Comparison of ENCODE assay signal across 19 cellular contexts in the genomic region with DNA sequence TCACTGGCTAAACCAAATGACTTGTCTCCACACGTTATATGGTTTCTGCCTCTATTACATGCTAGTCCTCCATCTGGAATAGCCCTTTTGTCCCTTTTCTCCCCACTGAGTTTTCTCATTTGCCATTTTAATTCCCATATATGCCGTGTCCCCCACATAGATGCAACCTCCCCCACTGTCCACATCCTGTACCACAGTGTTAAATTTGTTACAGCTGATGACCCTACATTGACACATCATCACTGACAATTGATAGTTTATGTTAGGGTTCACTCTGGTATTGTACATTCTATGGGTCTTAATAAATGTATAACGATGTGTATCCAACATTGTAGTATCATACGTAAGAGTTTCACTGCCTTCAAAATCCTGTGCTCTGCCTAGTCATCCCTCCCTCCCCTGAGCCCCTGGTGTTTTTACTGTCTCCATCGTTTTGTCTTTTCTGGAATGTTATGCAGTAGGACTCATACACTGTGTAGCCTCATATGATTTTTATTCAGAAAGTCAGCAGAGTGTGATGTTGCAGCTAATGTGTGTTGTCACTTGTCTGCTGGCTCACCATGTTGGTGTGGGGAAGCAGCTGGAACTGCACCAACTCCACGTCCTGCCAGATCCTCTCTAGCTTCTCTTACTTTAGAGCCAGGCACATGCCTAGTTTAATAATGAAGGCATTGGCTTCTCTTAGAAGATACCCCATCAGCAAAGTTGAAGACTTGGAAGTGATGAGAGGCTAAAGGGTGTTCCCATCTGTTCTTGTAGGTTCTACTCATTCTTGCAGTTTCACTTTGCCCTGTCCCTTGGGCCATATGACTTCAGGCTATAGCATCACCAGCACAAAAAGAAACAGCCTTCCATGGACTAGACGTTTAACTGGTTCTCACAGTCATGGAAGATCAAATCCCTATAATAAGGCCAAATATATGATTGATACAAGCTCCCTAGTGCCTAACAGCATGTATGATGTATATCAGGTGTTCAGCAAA. TPM values are rescaled to one million over a fixed set of nuclear protein-coding genes. Genes with fewer than 3 reads are reported as not detected.
DNase-seq lines count a peak whose midpoint lies in the region; ATAC-seq and TF ChIP-seq lines count a peak whose summit lies in the region.
"Had no signal": no experiment of that assay in that cellular context is flagged by ENCODE, and none has a peak within 500 bp of the region (broad histone marks: within the 10 kb centered on the region; RNA-seq: fewer than 3 reads in every experiment).

No MANE protein-coding gene starts in this region.

- H3K4me2 ChIP-seq in GM23338, result no peak overlapping the region
- H3K4me2 ChIP-seq: BLaER1 treated with 17β-estradiol and CSF1 and Interleukin-3, amounts not matched to agents 10 nM and 100 nM; KMS-11 had no signal

- H3K4me3 Mint-ChIP-seq in GM23338 (no peak overlapping the region), glutamatergic neuron (ENCODE audit: unreplicated experiment) (no peak overlapping the region)
- H3K4me3 Mint-ChIP-seq: CD4-positive, alpha-beta memory T cell had no signal

- no peaks in the 10 kb centered on the region; the same call in 1 of the 2 replicates for H3K36me3 ChIP-seq in GM23338 (ENCODE audit: insufficient read depth)
- H3K36me3 ChIP-seq in SJCRH30, result no peaks in the 10 kb centered on the region
- H3K36me3 ChIP-seq: Peyer's patch had no signal

- peaks cover 20% of the 10 kb centered on the region for H3K36me3 Mint-ChIP-seq in GM23338 (ENCODE audit: low read depth)
- H3K36me3 Mint-ChIP-seq in glutamatergic neuron (ENCODE audit: unreplicated experiment), result no peaks in the 10 kb centered on the region

- no peak overlapping the region for H3K27ac ChIP-seq in GM23338 (ENCODE audit: low read depth)
- H3K27ac ChIP-seq in SJCRH30, result no peak overlapping the region
- H3K27ac ChIP-seq: BLaER1 treated with 17β-estradiol and CSF1 and Interleukin-3, amounts not matched to agents 10 nM and 100 nM; KMS-11; Peyer's patch had no signal

- H3K27me3 Mint-ChIP-seq in GM23338 (ENCODE audit: insufficient read depth, low read depth, poor library complexity), result no peaks in the 10 kb centered on the region
- no peaks in the 10 kb centered on the region for H3K27me3 Mint-ChIP-seq in glutamatergic neuron (ENCODE audit: unreplicated experiment)
- H3K27me3 Mint-ChIP-seq: CD4-positive, alpha-beta memory T cell had no signal

- H3K27ac Mint-ChIP-seq in GM23338, result peak overlapping the region; percentile 65; the same call in 1 of the 2 replicates
- H3K27ac Mint-ChIP-seq in glutamatergic neuron (ENCODE audit: unreplicated experiment), result no peak overlapping the region

- H3K4me1 Mint-ChIP-seq in GM23338 (no peaks in the 10 kb centered on the region; the same call in 2 of the 3 replicates), glutamatergic neuron (ENCODE audit: low read depth, unreplicated experiment) (no peaks in the 10 kb centered on the region)

- no peak overlapping the region for H3K4me3 ChIP-seq in GM23338
- no peak overlapping the region for H3K4me3 ChIP-seq in SJCRH30
- H3K4me3 ChIP-seq: BLaER1 treated with 17β-estradiol and CSF1 and Interleukin-3, amounts not matched to agents 10 nM and 100 nM; Peyer's patch had no signal

- H3K9me2 ChIP-seq in GM23338 (ENCODE audit: insufficient read depth), result no peaks in the 10 kb centered on the region; the same call in 1 of the 2 replicates

- H3K79me2 ChIP-seq in GM23338 (replicated peaks; ENCODE audit: insufficient read depth), result no peaks in the 10 kb centered on the region

- no peaks in the 10 kb centered on the region for H4K20me1 ChIP-seq in GM23338 (replicated peaks; ENCODE audit: insufficient read depth)
- H4K20me1 ChIP-seq: BLaER1 treated with 17β-estradiol and CSF1 and Interleukin-3, amounts not matched to agents 10 nM and 100 nM had no signal

- no peaks in the 10 kb centered on the region for H3F3A ChIP-seq in GM23338 (replicated peaks; ENCODE audit: low read depth)

- H3K4me1 ChIP-seq in GM23338 (ENCODE audit: insufficient read depth), result no peaks in the 10 kb centered on the region; the same call in 1 of the 2 replicates
- H3K4me1 ChIP-seq in SJCRH30, result no peaks in the 10 kb centered on the region
- H3K4me1 ChIP-seq: BLaER1 treated with 17β-estradiol and CSF1 and Interleukin-3, amounts not matched to agents 10 nM and 100 nM; Caco-2; Peyer's patch had no signal

- DNase-seq in left cardiac atrium (peak; percentile 25), Right ventricle myocardium inferior (ENCODE audit: missing footprints) (no peak), GM23338 (ENCODE audit: low spot score) (no peak), left ventricle myocardium superior (peak; percentile 40), NCI-H524 (lab: John Stamatoyannopoulos, UW) (no peak), SJCRH30 (no peak), glutamatergic neuron (no peak)
- DNase-seq: Caco-2; CD4-positive, alpha-beta memory T cell; DMS 273 treated with DMSO at 0.1 percent for 48 hours; DMS79 treated with DMSO at 0.1 percent for 48 hours; IMR-90; NCI-H1105 treated with DMSO at 0.1 percent for 48 hours; NCI-H2029 treated with DMSO at 0.1 percent for 48 hours; NCI-H2171; NCI-H526; Peyer's patch had no signal

- intact Hi-C loops in left cardiac atrium (cut with DNase I), result no loop called here
- intact Hi-C loops in Right ventricle myocardium inferior (cut with DNase I), result no loop called here
- intact Hi-C loops in left ventricle myocardium superior (cut with micrococcal nuclease), result no loop called here

- no peak overlapping the region for H2AFZ ChIP-seq in GM23338

- H3K27me3 ChIP-seq in GM23338 (ENCODE audit: insufficient read depth) (no peaks in the 10 kb centered on the region), SJCRH30 (no peaks in the 10 kb centered on the region)
- H3K27me3 ChIP-seq: BLaER1 treated with 17β-estradiol and CSF1 and Interleukin-3, amounts not matched to agents 10 nM and 100 nM; Peyer's patch had no signal

- H3K9me3 ChIP-seq in SJCRH30 (replicated peaks), result no peaks in the 10 kb centered on the region
- H3K9me3 ChIP-seq: Caco-2, Peyer's patch had no signal

- TF ChIP-seq CTCF in GM23338 (conservative IDR thresholded peaks at IDR 0.05; ENCODE audit: low read depth in 2 of 2), result no peak
- no peak for TF ChIP-seq CTCF in glutamatergic neuron (IDR thresholded peaks at IDR 0.05; ENCODE audit: partially characterized antibody, unreplicated experiment)

- H3K9me3 Mint-ChIP-seq in GM23338 (0 out of 3 replicates have a peak, but pooled peaks cover under 1% of the 10 kb centered on the region), glutamatergic neuron (ENCODE audit: unreplicated experiment) (no peaks in the 10 kb centered on the region)
- H3K9me3 Mint-ChIP-seq: CD4-positive, alpha-beta memory T cell had no signal

- ATAC-seq in left cardiac atrium, result peak; percentile 53 to 57
- ATAC-seq in Right ventricle myocardium inferior, result no peak
- no peak for ATAC-seq in GM23338
- ATAC-seq in left ventricle myocardium superior, result peak; percentile 66

TF ChIP-seq in GM23338, 12 proteins besides CTCF, POLR2A, EP300 and RAD21 (continues in another document):
- no peak for TF ChIP-seq NANOG (IDR thresholded peaks at IDR 0.05; ENCODE audit: borderline replicate concordance)
- TF ChIP-seq JUNB (IDR thresholded peaks at IDR 0.05; ENCODE audit: unreplicated experiment), result no peak
- no peak for TF ChIP-seq EZH2phosphoT487 (IDR thresholded peaks at IDR 0.05; ENCODE audit: unreplicated experiment)
- TF ChIP-seq CREB1 (CRISPR knock-in tag; IDR thresholded peaks at IDR 0.05; ENCODE audit: low read depth), result no peak

RNA-seq across cellular contexts. Expression of a gene that starts 30.2 kb away (rescaled TPM):
- 1 to 10 TPM; 2.0 to 2.2 TPM for total RNA-seq in left cardiac atrium
- 1.0 TPM for total RNA-seq in Right ventricle myocardium inferior
- total RNA-seq in GM23338 (2014; rRNA removed; shearing (Covaris generic)), result 1.7 and 2.7 TPM in 2 replicates
- 0.15 TPM in 1 of 2 replicates, not detected in the other for polyA plus RNA-seq in GM23338 (2016; fragmentation: Nextera tagmentation; extraction: Ambion mirVana)
- total RNA-seq in left ventricle myocardium superior, result 1.4 TPM
- total RNA-seq in SJCRH30 (2014; rRNA removed; shearing (Covaris generic)), result 0.68 and 0.81 TPM in 2 replicates
- total RNA-seq in glutamatergic neuron (ENCODE audit: unreplicated experiment), result 0.91 TPM

Comparison
In these comparisons a context has a peak if more than half of its experiments do, and no peak if none do; other contexts are left out.
1. ATAC-seq: peak in left cardiac atrium (2 of 2) and left ventricle myocardium superior (single experiment); none in Right ventricle myocardium inferior (single experiment) and GM23338 (single experiment).
2. DNase-seq: peak in left cardiac atrium (single experiment) and left ventricle myocardium superior (single experiment); none in Right ventricle myocardium inferior (single experiment), GM23338 (single experiment), NCI-H524 (0 of 2), SJCRH30 (0 of 2) and glutamatergic neuron (single experiment).